In the genomic region with DNA sequence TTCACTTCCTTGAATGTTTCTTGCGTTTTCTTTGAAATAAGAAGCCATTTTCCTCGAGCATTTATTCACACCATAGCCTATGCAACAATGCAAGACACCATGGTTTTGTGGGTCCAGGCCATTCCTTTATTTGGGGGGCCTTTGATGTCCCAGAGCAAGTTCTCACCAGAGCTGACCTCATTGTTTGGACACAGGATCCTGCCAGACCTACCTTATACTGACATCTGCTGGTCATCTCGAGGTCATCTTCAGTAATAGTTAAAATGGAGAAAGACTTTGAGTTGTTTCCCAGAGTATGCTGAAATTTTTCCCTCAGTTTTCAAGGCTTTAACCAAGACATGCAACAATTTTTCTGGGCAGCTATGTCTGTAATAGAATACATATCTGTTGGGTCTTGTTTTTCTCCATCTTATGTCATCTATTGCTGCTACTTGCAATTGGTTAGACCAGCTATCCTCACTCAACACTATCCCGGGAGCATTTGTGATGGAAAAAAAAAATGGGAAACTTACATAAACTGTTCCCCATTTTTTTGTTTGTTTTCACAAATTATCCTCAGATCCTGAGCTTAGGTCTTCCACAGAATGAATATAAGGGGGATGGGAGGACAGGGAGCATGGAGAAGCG, we compare ENCODE assay signal across 9 cellular contexts. TPM values are rescaled to one million over a fixed set of nuclear protein-coding genes. Genes with fewer than 3 reads are reported as not detected.
A peak's percentile ranks its signal among the peaks of the same experiment; 100 is the strongest.
DNase-seq lines count a peak whose midpoint lies in the region; ATAC-seq and TF ChIP-seq lines count a peak whose summit lies in the region.
"Had no signal": no experiment of that assay in that cellular context is flagged by ENCODE, and none has a peak within 500 bp of the region (broad histone marks: within the 10 kb centered on the region; RNA-seq: fewer than 3 reads in every experiment).

No MANE protein-coding gene starts in this region.

- 47% methylated on average over 5 of the region's 5 CpGs for WGBS in liver

- peaks cover 4 to 33% (median 7%) of the 10 kb centered on the region in 5 experiments for H3K9me3 Mint-ChIP-seq in brain

- H3K36me3 Mint-ChIP-seq in brain, result no peaks in the 10 kb centered on the region

- no peak overlapping the region for H3K27ac ChIP-seq in liver (ENCODE audit: low read depth in 1 of 2, low read length in 2 of 2)
- H3K27ac ChIP-seq: neutrophil had no signal

- no peaks in the 10 kb centered on the region for H3K9me3 ChIP-seq in liver (ENCODE audit: control insufficient read depth in 4 of 4, low read length in 3 of 4)
- H3K9me3 ChIP-seq: neutrophil had no signal

- no peak overlapping the region for H3K4me3 ChIP-seq in NB4 (ENCODE audit: low read depth, low read length)
- H3K4me3 ChIP-seq in liver (ENCODE audit: low read depth in 1 of 3, low read length in 3 of 3), result no peak overlapping the region

- H3K9ac ChIP-seq in liver (ENCODE audit: low read depth in 1 of 2, low read length in 2 of 2), result no peak overlapping the region

- H3K4me1 Mint-ChIP-seq in brain, result peaks cover 3% of the 10 kb centered on the region

- H3K27me3 ChIP-seq in liver (ENCODE audit: control insufficient read depth in 4 of 4, insufficient read depth in 4 of 4, low read length in 3 of 4), result no peaks in the 10 kb centered on the region
- H3K27me3 ChIP-seq: neutrophil had no signal

- H3K4me1 ChIP-seq in liver (ENCODE audit: control insufficient read depth in 4 of 4, insufficient read depth in 4 of 4, low read length in 3 of 4), result no peaks in the 10 kb centered on the region

- H3K36me3 ChIP-seq in liver (ENCODE audit: control insufficient read depth in 4 of 4, insufficient read depth in 3 of 4, low read depth in 1 of 4, low read length in 3 of 4), result no peaks in the 10 kb centered on the region
- H3K36me3 ChIP-seq: neutrophil had no signal

- DNase-seq in NB4 (ENCODE audit: low read depth) (peak; percentile 36), cerebellar nuclear complex (lab: John Stamatoyannopoulos, UW) (no peak)
- no peak for DNase-seq in stimulated activated CD8-positive, alpha-beta memory T cell treated with anti-CD3 and anti-CD28 coated beads, Interleukin-4, amount 100 ng/mL, for 48 hours
- DNase-seq in stimulated activated CD4-positive, alpha-beta T cell treated with anti-CD3 and anti-CD28 coated beads, Interleukin-2, amount 100 ng/mL, for 24 hours, result no peak

- H3K27ac Mint-ChIP-seq in brain, result no peak overlapping the region

- H3K4me3 Mint-ChIP-seq in brain, result no peak overlapping the region

- H3K27me3 Mint-ChIP-seq in brain, result peaks cover 18% of the 10 kb centered on the region

- TF ChIP-seq RAD21 in liver (IDR thresholded peaks at IDR 0.05), result peak; percentile 69 to 75

- ATAC-seq in HG02970 (IDR thresholded peaks at IDR 0.05; ENCODE audit: low FRiP score, unreplicated experiment), result no peak

- TF ChIP-seq POLR2A in NB4 (IDR thresholded peaks at IDR 0.05; ENCODE audit: extremely low read depth, insufficient read length), result no peak

- TF ChIP-seq CTCF in GM12873 (IDR thresholded peaks at IDR 0.05; ENCODE audit: insufficient read depth, low read depth, low read length, missing control alignments) (peak; percentile 66), NB4 (IDR thresholded peaks at IDR 0.05; ENCODE audit: low read depth, low read length) (peak; percentile 46), brain (conservative IDR thresholded peaks at IDR 0.05) (peak; percentile 54 to 59), liver (IDR thresholded peaks at IDR 0.05; ENCODE audit: low read depth, low read length, missing input control) (peak; percentile 52)

TF ChIP-seq in liver, 16 proteins besides CTCF, POLR2A, EP300 and RAD21:
- TF ChIP-seq YY1 (IDR thresholded peaks at IDR 0.05), result no peak
- TF ChIP-seq JUND (IDR thresholded peaks at IDR 0.05), result no peak
- no peak for TF ChIP-seq FOXA2 (IDR thresholded peaks at IDR 0.05)

RNA-seq across cellular contexts. Expression of a gene that starts 34.0 kb away (rescaled TPM):
- polyA plus RNA-seq in brain (ENCODE audit: insufficient read depth, low read depth, low replicate concordance), result 4.6 TPM
- 10 to 100 TPM in 1 of 2 donors, 1 to 10 TPM in 1; 6.4 to 16.7 TPM for total RNA-seq in liver
- 1 to 10 TPM; 1.7 to 4.8 TPM for polyA plus RNA-seq in liver
